ENCODE assay signal across 9 cellular contexts in genomic region chr7:108294595-108294994, GRCh38.
DNase-seq lines count a peak whose midpoint lies in the region; ATAC-seq and TF ChIP-seq lines count a peak whose summit lies in the region.
"Had no signal": no experiment of that assay in that cellular context is flagged by ENCODE, and none has a peak within 500 bp of the region (broad histone marks: within the 10 kb centered on the region; RNA-seq: fewer than 3 reads in every experiment).

No MANE protein-coding gene starts in this region.

- no peaks in the 10 kb centered on the region for H4K20me1 ChIP-seq in IMR-90 (ENCODE audit: insufficient read depth, low read length)

- no peak overlapping the region for H3K56ac ChIP-seq in IMR-90 (ENCODE audit: extremely low read depth, insufficient read depth, low read length)

- no peak for TF ChIP-seq CTCF in IMR-90 (conservative IDR thresholded peaks at IDR 0.05; ENCODE audit: low read depth, low read length)

- no peak overlapping the region for H3K4me3 ChIP-seq in IMR-90 (ENCODE audit: insufficient read depth, low read depth, low read length)

- TF ChIP-seq RAD21 in IMR-90 (IDR thresholded peaks at IDR 0.05; ENCODE audit: low read length): no peak

- TF ChIP-seq POLR2A in IMR-90 (IDR thresholded peaks at IDR 0.05; ENCODE audit: low read depth, low read length): no peak

- no peak overlapping the region for H3K23ac ChIP-seq in IMR-90 (ENCODE audit: low read depth, low read length)

- H2AFZ ChIP-seq in IMR-90 (replicated peaks; ENCODE audit: low read length, poor library complexity): peak overlapping the region; percentile 14

- no peak overlapping the region for H4K5ac ChIP-seq in IMR-90 (ENCODE audit: low read depth, low read length)

- H4K91ac ChIP-seq in IMR-90 (ENCODE audit: insufficient read depth, low read depth, low read length): no peak overlapping the region

- BruUV-seq in IMR-90 (replicated peaks; lab: Mats Ljungman, UMichigan): no TSS peak

- WGBS in IMR-90 (ENCODE audit: extremely low coverage in 2 of 2, insufficient read length in 1 of 2), 2 experiments: 100% methylated on average over 2 of the region's 4 CpGs; no CpG with 5 or more reads in 1 of the 2 experiments

- no peak overlapping the region for H3K4me2 ChIP-seq in IMR-90 (ENCODE audit: low read depth, low read length)

- no peaks in the 10 kb centered on the region for H3K79me1 ChIP-seq in IMR-90 (ENCODE audit: low read depth in 1 of 2, low read length in 2 of 2)

- H3K9me1 ChIP-seq in IMR-90 (ENCODE audit: insufficient read depth, low read length): no peaks in the 10 kb centered on the region

- H2BK20ac ChIP-seq in IMR-90 (ENCODE audit: low read depth, low read length): no peak overlapping the region

- H2AK5ac ChIP-seq in IMR-90 (ENCODE audit: low read depth, low read length): no peak overlapping the region

- ATAC-seq in GM18861 (IDR thresholded peaks at IDR 0.05; ENCODE audit: unreplicated experiment): peak; percentile 97
- peak; percentile 94 for ATAC-seq in GM21786 (IDR thresholded peaks at IDR 0.05; ENCODE audit: unreplicated experiment)
- ATAC-seq in IMR-90 (ENCODE audit: low read depth): no peak
- peak; percentile 40 for ATAC-seq in esophagus mucosa

- intact Hi-C loops in IMR-90 (cut with micrococcal nuclease): no loop called here

- no peak overlapping the region for H3K9ac ChIP-seq in IMR-90 (ENCODE audit: low read depth, low read length)

- H3K4me1 ChIP-seq in IMR-90 (ENCODE audit: control insufficient read depth, insufficient read depth, low read length): no peaks in the 10 kb centered on the region

- H3K27me3 ChIP-seq in IMR-90 (ENCODE audit: control insufficient read depth, insufficient read depth, low read length): peaks cover 2% of the 10 kb centered on the region; the same call in 1 of the 2 replicates

- H2AK9ac ChIP-seq in IMR-90 (replicated peaks; ENCODE audit: low read depth, low read length, poor library complexity): no peak overlapping the region

- POLR2A ChIA-PET in IMR-90 (lab: Charles Lee; ENCODE audit: unreplicated experiment): no interaction called here

- no peak overlapping the region for H4K8ac ChIP-seq in IMR-90 (ENCODE audit: low read depth in 2 of 2, low read length in 2 of 2)

- DNase-seq in IMR-90 (no peak), GM19240 (ENCODE audit: insufficient read length, low spot score) (no peak), NCI-H187 (lab: John Stamatoyannopoulos, UW) (no peak)
- DNase-seq in stimulated activated naive CD4-positive, alpha-beta T cell treated with Interleukin-2 at 50 U/mL for 16 hours (lab: John Stamatoyannopoulos, UW): no peak
- DNase-seq: activated CD4-positive, alpha-beta memory T cell treated with anti-CD3 and anti-CD28 coated beads for 36 hours had no signal

- dilution Hi-C loops in IMR-90 (cut with HindIII; ENCODE audit: low sequenced_read_pairs, unreplicated experiment): no loop called here

- in situ Hi-C loops in IMR-90 (cut with MboI; ENCODE audit: low sequenced_read_pairs): no loop called here

- no peak overlapping the region for H3K18ac ChIP-seq in IMR-90 (ENCODE audit: low read depth, low read length)

- H2BK120ac ChIP-seq in IMR-90 (ENCODE audit: low read depth, low read length): no peak overlapping the region

- H3K4ac ChIP-seq in IMR-90 (ENCODE audit: low read depth, low read length): no peak overlapping the region

- H3K27ac ChIP-seq in IMR-90 (ENCODE audit: insufficient read depth, low read length): no peak overlapping the region
- H3K27ac ChIP-seq: epithelial cell of prostate had no signal

- no peaks in the 10 kb centered on the region for H3K36me3 ChIP-seq in IMR-90 (ENCODE audit: control insufficient read depth, insufficient read depth, low read length)

- H2BK5ac ChIP-seq in IMR-90 (ENCODE audit: low read depth, low read length, poor library complexity, severe bottlenecking): no peak overlapping the region

- CTCF ChIA-PET in IMR-90 (lab: Yijun Ruan, JAX): no interaction called here

- no peak overlapping the region for H2BK15ac ChIP-seq in IMR-90 (ENCODE audit: low read depth, low read length)

- H3K14ac ChIP-seq in IMR-90 (replicated peaks; ENCODE audit: low read depth, low read length): no peak overlapping the region

- no peaks in the 10 kb centered on the region for H3K9me3 ChIP-seq in IMR-90 (ENCODE audit: control insufficient read depth, insufficient read depth, low read length)

TF ChIP-seq in IMR-90, 13 proteins besides CTCF, POLR2A, EP300 and RAD21:
- TF ChIP-seq CEBPB (IDR thresholded peaks at IDR 0.05; ENCODE audit: low read depth, low read length) (no peak), NFE2L2 (IDR thresholded peaks at IDR 0.05; ENCODE audit: low read depth, low read length) (no peak), USF2 (IDR thresholded peaks at IDR 0.05; ENCODE audit: low read depth, low read length) (no peak), RFX5 (IDR thresholded peaks at IDR 0.05; ENCODE audit: low read depth, low read length) (no peak), BHLHE40 (IDR thresholded peaks at IDR 0.05; ENCODE audit: low read depth, low read length) (no peak), RCOR1 (IDR thresholded peaks at IDR 0.05; ENCODE audit: insufficient replicate concordance, low read length) (no peak), SMC3 (IDR thresholded peaks at IDR 0.05; ENCODE audit: low read depth, low read length) (no peak), MAFK (IDR thresholded peaks at IDR 0.05; ENCODE audit: low read depth, low read length) (no peak), MXI1 (IDR thresholded peaks at IDR 0.05; ENCODE audit: borderline replicate concordance, low read depth, low read length) (no peak), CHD1 (IDR thresholded peaks at IDR 0.05; ENCODE audit: low read depth, low read length) (no peak), ELK1 (IDR thresholded peaks at IDR 0.05; ENCODE audit: borderline replicate concordance, low read depth, low read length) (no peak), FOS (IDR thresholded peaks at IDR 0.05; ENCODE audit: low read depth, low read length) (no peak), MAZ (IDR thresholded peaks at IDR 0.05; ENCODE audit: borderline replicate concordance, low read depth, low read length) (no peak)
